ENCODE assay signal across 10 cellular contexts in genomic region chr1:93662481-93663190, GRCh38. TPM values are rescaled to one million over a fixed set of nuclear protein-coding genes. Genes with fewer than 3 reads are reported as not detected.
A peak's percentile ranks its signal among the peaks of the same experiment; 100 is the strongest.
DNase-seq lines count a peak whose midpoint lies in the region; ATAC-seq and TF ChIP-seq lines count a peak whose summit lies in the region.
"Had no signal": no experiment of that assay in that cellular context is flagged by ENCODE, and none has a peak within 500 bp of the region (broad histone marks: within the 10 kb centered on the region; RNA-seq: fewer than 3 reads in every experiment).

No MANE protein-coding gene starts in this region.

- peaks cover 81% of the 10 kb centered on the region for H3K4me1 ChIP-seq in left ventricle myocardium inferior
- peaks cover 31% of the 10 kb centered on the region for H3K4me1 ChIP-seq in upper lobe of right lung

- intact Hi-C loops in left ventricle myocardium inferior (cut with micrococcal nuclease) (no loop called here), Right ventricle myocardium inferior (cut with DNase I) (no loop called here), upper lobe of right lung (cut with DNase I) (no loop called here)

- DNase-seq in left ventricle myocardium inferior (no peak), Right ventricle myocardium inferior (ENCODE audit: missing footprints) (no peak), caudate nucleus (lab: John Stamatoyannopoulos, UW) (no peak), medulla oblongata (ENCODE audit: extremely low spot score) (peak; percentile 16), upper lobe of right lung (no peak), NCI-H2196 (lab: John Stamatoyannopoulos, UW; ENCODE audit: unreplicated experiment) (no peak), NCI-H774 (lab: John Stamatoyannopoulos, UW) (no peak)
- DNase-seq: NCI-H524, T1000 had no signal

- H3K27ac ChIP-seq in left ventricle myocardium inferior (replicated peaks) (peak overlapping the region; percentile 65), caudate nucleus (ENCODE audit: low read depth, low read length) (peak overlapping the region; percentile 48), upper lobe of right lung (peak overlapping the region; percentile 71)

- no peaks in the 10 kb centered on the region for H3K9me3 ChIP-seq in left ventricle myocardium inferior (replicated peaks)
- no peaks in the 10 kb centered on the region for H3K9me3 ChIP-seq in upper lobe of right lung

- TF ChIP-seq CTCF in left ventricle myocardium inferior (IDR thresholded peaks at IDR 0.05; ENCODE audit: borderline replicate concordance) (no peak), upper lobe of right lung (IDR thresholded peaks at IDR 0.05) (no peak)

- H3K4me3 ChIP-seq in left ventricle myocardium inferior (no peak overlapping the region), upper lobe of right lung (no peak overlapping the region)

- no peaks in the 10 kb centered on the region for H3K36me3 ChIP-seq in left ventricle myocardium inferior
- H3K36me3 ChIP-seq in upper lobe of right lung, result peaks cover 4% of the 10 kb centered on the region

- no peaks in the 10 kb centered on the region for H3K27me3 ChIP-seq in left ventricle myocardium inferior (ENCODE audit: low read depth)
- no peaks in the 10 kb centered on the region for H3K27me3 ChIP-seq in upper lobe of right lung

- ATAC-seq in Right ventricle myocardium inferior, result no peak
- ATAC-seq in upper lobe of right lung, result no peak
- no peak for ATAC-seq in HG03460 (IDR thresholded peaks at IDR 0.05; ENCODE audit: unreplicated experiment)

RNA-seq across cellular contexts. Expression of gene BCAR3, which starts 19.0 kb away (rescaled TPM):
- 23.5 TPM for total RNA-seq in left ventricle myocardium inferior
- total RNA-seq in Right ventricle myocardium inferior, result 17.8 TPM
- total RNA-seq in upper lobe of right lung, result 23.5 TPM
